14 cellular contexts compared by ENCODE assay signal in the genomic region with DNA sequence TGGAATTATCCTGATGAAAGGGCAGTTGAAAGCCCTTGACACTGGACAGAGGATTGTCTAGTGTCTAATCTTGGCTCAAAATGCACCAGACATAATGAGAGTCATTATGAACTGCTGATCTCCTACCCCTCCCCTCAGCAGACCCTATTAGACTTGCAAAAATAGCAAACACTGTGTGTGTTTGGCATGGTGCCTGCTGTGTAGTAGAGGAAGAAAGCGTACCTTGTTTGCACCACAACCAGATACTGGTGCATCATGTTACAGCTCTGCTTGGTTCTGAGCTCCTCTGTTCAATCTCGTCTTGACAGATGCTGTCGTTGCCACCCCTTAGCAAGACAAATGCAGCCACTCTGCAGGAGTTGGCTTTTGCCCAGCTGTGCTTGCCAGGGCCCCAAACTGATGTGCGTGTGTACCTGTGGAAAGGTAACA.
DNase-seq lines count a peak whose midpoint lies in the region; ATAC-seq and TF ChIP-seq lines count a peak whose summit lies in the region.
"Had no signal": no experiment of that assay in that cellular context is flagged by ENCODE, and none has a peak within 500 bp of the region (broad histone marks: within the 10 kb centered on the region; RNA-seq: fewer than 3 reads in every experiment).

No MANE protein-coding gene starts in this region.

- no peaks in the 10 kb centered on the region for H3K27me3 ChIP-seq in foreskin keratinocyte
- H3K27me3 ChIP-seq: MG63 had no signal

- DNase-seq in NCI-H1092 treated with DMSO at 0.1 percent for 48 hours (lab: John Stamatoyannopoulos, UW) (peak; percentile 97), NCI-H2196 (lab: John Stamatoyannopoulos, UW; ENCODE audit: unreplicated experiment) (peak; percentile 75), SK-MEL-5 (ENCODE audit: low read depth, low spot score) (peak; percentile 65), occipital lobe (lab: John Stamatoyannopoulos, UW) (peak; percentile 75), activated T-cell treated with anti-CD3 and anti-CD28 coated beads for 4 hours (no peak), foreskin keratinocyte (no peak)
- DNase-seq: activated CD4-positive, alpha-beta T cell treated with anti-CD3 and anti-CD28 coated beads, Interleukin-2, amount 50 U/mL, for 1 hour; activated naive CD4-positive, alpha-beta T cell treated with anti-CD3 and anti-CD28 coated beads, Interleukin-2, amount 10 ng/mL, durations not matched to agents 7 days and 5 days; CD8-positive, alpha-beta memory T cell; cortex of kidney; MG63; stimulated activated CD8-positive, alpha-beta memory T cell treated with anti-CD3 and anti-CD28 coated beads, Interleukin-4, amount 100 ng/mL, for 48 hours had no signal

- ATAC-seq in HG03159 (IDR thresholded peaks at IDR 0.05; ENCODE audit: unreplicated experiment) (no peak), HG03469 (IDR thresholded peaks at IDR 0.05; ENCODE audit: unreplicated experiment) (no peak), foreskin keratinocyte (no peak)

- in situ Hi-C loops in SK-MEL-5 (cut with HindIII; ENCODE audit: low pct_unique_long_range_greater_than_20kb, low sequenced_read_pairs) = no loop called here

- H3K27ac ChIP-seq in foreskin keratinocyte = no peak overlapping the region

- no peak for TF ChIP-seq CTCF in foreskin keratinocyte (conservative IDR thresholded peaks at IDR 0.05)

- H3K4me1 ChIP-seq in foreskin keratinocyte = no peaks in the 10 kb centered on the region

Comparison
In these comparisons a context has a peak if more than half of its experiments do, and no peak if none do; other contexts are left out.
1. DNase-seq: peak in NCI-H1092 treated with DMSO at 0.1 percent for 48 hours (single experiment), NCI-H2196 (single experiment), SK-MEL-5 (single experiment) and occipital lobe (single experiment); none in activated T-cell treated with anti-CD3 and anti-CD28 coated beads for 4 hours (single experiment) and foreskin keratinocyte (0 of 2).